9 cellular contexts compared by ENCODE assay signal in the genomic region with DNA sequence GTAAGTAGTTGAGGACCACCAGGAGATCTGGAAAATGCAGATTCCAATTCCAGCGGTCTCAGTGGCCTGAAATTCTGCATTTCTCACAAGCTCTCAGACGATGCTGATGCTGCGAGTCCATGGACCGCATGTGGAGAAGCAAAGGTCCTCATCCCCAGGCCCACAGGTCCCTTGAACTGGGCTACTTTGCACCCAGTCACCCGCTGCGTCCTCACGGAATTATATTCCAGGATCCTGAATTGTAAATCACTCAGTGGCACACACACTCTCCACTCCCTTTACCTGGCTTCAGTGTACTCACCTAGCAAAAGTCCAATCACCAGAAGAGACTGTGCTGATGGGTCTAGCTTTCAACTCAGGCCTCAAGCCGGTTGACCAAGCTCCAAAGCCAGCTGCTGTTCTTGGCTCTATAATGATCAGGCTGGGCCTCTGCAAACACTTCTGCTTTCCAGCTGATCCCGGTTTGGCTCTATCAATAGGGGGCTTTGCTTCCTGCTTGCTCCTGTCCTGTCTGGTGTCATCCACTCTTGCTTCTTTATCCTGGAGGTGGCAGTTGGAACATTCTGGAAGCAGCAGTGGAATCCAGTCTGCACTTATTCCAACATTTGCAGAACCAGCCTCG. TPM values are rescaled to one million over a fixed set of nuclear protein-coding genes. Genes with fewer than 3 reads are reported as not detected.
DNase-seq lines count a peak whose midpoint lies in the region; ATAC-seq and TF ChIP-seq lines count a peak whose summit lies in the region.
"Had no signal": no experiment of that assay in that cellular context is flagged by ENCODE, and none has a peak within 500 bp of the region (broad histone marks: within the 10 kb centered on the region; RNA-seq: fewer than 3 reads in every experiment).

No MANE protein-coding gene starts in this region.

- peak overlapping the region; percentile 34 for H3K4me3 ChIP-seq in Caco-2 (ENCODE audit: low read depth, low read length)
- peak overlapping the region; percentile 40 for H3K4me3 ChIP-seq in NT2/D1 (ENCODE audit: insufficient read length, low read depth)
- peak overlapping the region; percentile 99 for H3K4me3 ChIP-seq in effector memory CD4-positive, alpha-beta T cell (ENCODE audit: insufficient read depth, low read depth, low read length, poor library complexity, severe bottlenecking)
- H3K4me3 ChIP-seq in neutrophil (ENCODE audit: low read depth in 1 of 2, low read length in 1 of 2): peak overlapping the region; percentile 73 to 74
- H3K4me3 ChIP-seq in lower leg skin (ENCODE audit: low read depth, poor library complexity, severe bottlenecking): no peak overlapping the region

- H3K27me3 ChIP-seq in Caco-2 (replicated peaks; ENCODE audit: control insufficient read depth, insufficient read depth, low read length): no peaks in the 10 kb centered on the region
- H3K27me3 ChIP-seq in NT2/D1 (ENCODE audit: insufficient read depth, insufficient read length): no peaks in the 10 kb centered on the region
- no peaks in the 10 kb centered on the region for H3K27me3 ChIP-seq in effector memory CD4-positive, alpha-beta T cell (replicated peaks; ENCODE audit: control insufficient read depth, insufficient read depth, low read length, poor library complexity, severe bottlenecking)
- H3K27me3 ChIP-seq in neutrophil: peaks cover 43% of the 10 kb centered on the region

- peaks cover 44% of the 10 kb centered on the region for H3K36me3 Mint-ChIP-seq in Caco-2 (ENCODE audit: insufficient read depth, unreplicated experiment)

- DNase-seq in Caco-2 (no peak), NT2/D1 (ENCODE audit: low read depth, low spot score) (no peak), NCI-H1048 (lab: John Stamatoyannopoulos, UW) (no peak), NCI-H526 (lab: John Stamatoyannopoulos, UW) (no peak), lower leg skin (ENCODE audit: low spot score in 2 of 2) (no peak)
- DNase-seq in effector memory CD4-positive, alpha-beta T cell: no peak

- POLR2A ChIA-PET in Caco-2 (lab: Charles Lee): no interaction called here

- 72 to 74% methylated on average over 10 of the region's 10 CpGs for WGBS in lower leg skin, 2 donors

- TF ChIP-seq POLR2A in lower leg skin (IDR thresholded peaks at IDR 0.05): no peak

- H3K27me3 Mint-ChIP-seq in Caco-2 (ENCODE audit: insufficient read depth, unreplicated experiment): no peaks in the 10 kb centered on the region

- peak overlapping the region; percentile 95 for H3K27ac Mint-ChIP-seq in Caco-2 (ENCODE audit: unreplicated experiment)

- BruUV-seq in Caco-2 (replicated peaks; lab: Mats Ljungman, UMichigan): no TSS peak

- ATAC-seq in GM19324 (IDR thresholded peaks at IDR 0.05; ENCODE audit: low FRiP score, unreplicated experiment): no peak

- TF ChIP-seq CTCF in Caco-2 (IDR thresholded peaks at IDR 0.05; ENCODE audit: insufficient read depth in 1 of 2, low read depth in 1 of 2, low read length in 1 of 2, severe bottlenecking in 1 of 2, unreplicated experiment in 1 of 2): no peak
- TF ChIP-seq CTCF in neutrophil (IDR thresholded peaks at IDR 0.05): no peak
- TF ChIP-seq CTCF in lower leg skin (IDR thresholded peaks at IDR 0.05): no peak

- H3K36me3 ChIP-seq in Caco-2 (ENCODE audit: control insufficient read depth, insufficient read depth, low read length): no peaks in the 10 kb centered on the region; the same call in 1 of the 2 replicates
- H3K36me3 ChIP-seq in NT2/D1 (ENCODE audit: insufficient read depth, insufficient read length, low read length): peaks cover 20% of the 10 kb centered on the region
- peaks cover 11% of the 10 kb centered on the region for H3K36me3 ChIP-seq in effector memory CD4-positive, alpha-beta T cell (ENCODE audit: control insufficient read depth, insufficient read depth, low read length)
- H3K36me3 ChIP-seq in neutrophil: no peaks in the 10 kb centered on the region

- intact Hi-C loops in Caco-2 (cut with micrococcal nuclease; ENCODE audit: unreplicated experiment) (no loop called here), lower leg skin (cut with DNase I; ENCODE audit: low total_unique reads) (no loop called here)

- no peaks in the 10 kb centered on the region for H3K9me3 Mint-ChIP-seq in Caco-2 (ENCODE audit: unreplicated experiment)

- peak overlapping the region; percentile 79 for H3K9ac ChIP-seq in NT2/D1 (ENCODE audit: insufficient read length, low read depth)

- H3K4me1 Mint-ChIP-seq in Caco-2 (ENCODE audit: low read depth, unreplicated experiment): peaks cover 18% of the 10 kb centered on the region

- H3K27ac ChIP-seq in effector memory CD4-positive, alpha-beta T cell (ENCODE audit: insufficient read depth, low read length, poor library complexity, severe bottlenecking): peak overlapping the region; percentile 82
- peak overlapping the region; percentile 57 for H3K27ac ChIP-seq in neutrophil

- CTCF ChIA-PET in Caco-2 (lab: Charles Lee): interaction anchor here (0.6 kb wide), 1 partner anchor 43 kb away, joined by 3 read pairs; no protein-coding TSS in a partner anchor

- H3K4me1 ChIP-seq in Caco-2 (peaks cover 14% of the 10 kb centered on the region), NT2/D1 (ENCODE audit: insufficient read depth, insufficient read length) (no peaks in the 10 kb centered on the region), neutrophil (ENCODE audit: control insufficient read depth in 1 of 2, insufficient read depth in 1 of 2, low read depth in 1 of 2, low read length in 1 of 2) (peaks cover 18 to 31% of the 10 kb centered on the region in 2 experiments)
- H3K4me1 ChIP-seq in effector memory CD4-positive, alpha-beta T cell (ENCODE audit: control insufficient read depth, insufficient read depth, low read length, poor library complexity, severe bottlenecking): peaks cover 27% of the 10 kb centered on the region

- H3K4me3 Mint-ChIP-seq in Caco-2 (ENCODE audit: unreplicated experiment): peak overlapping the region; percentile 83

- H3K9me3 ChIP-seq in Caco-2 (no peaks in the 10 kb centered on the region), NT2/D1 (ENCODE audit: insufficient read depth, low read length) (no peaks in the 10 kb centered on the region), neutrophil (no peaks in the 10 kb centered on the region)
- H3K9me3 ChIP-seq in effector memory CD4-positive, alpha-beta T cell (ENCODE audit: control insufficient read depth, low read length): no peaks in the 10 kb centered on the region

RNA-seq across cellular contexts. Expression of gene RPL22, which starts 0.9 kb away (rescaled TPM):
- total RNA-seq in Caco-2 (2022): 406 and 418 TPM in 2 replicates
- total RNA-seq in lower leg skin: 100 to 1,000 TPM; 122 to 216 (median 179) TPM

RNA-seq across cellular contexts. Expression of gene RNF207, which starts 5.6 kb away (rescaled TPM):
- total RNA-seq in Caco-2 (2022) (26.1 and 27.4 TPM in 2 replicates), lower leg skin (10 to 100 TPM in 1 of 4 donors, 1 to 10 TPM in 3; 5.0 to 10.4 (median 7.7) TPM)

RNA-seq across cellular contexts. Expression of gene CHD5, which starts 20.2 kb away (rescaled TPM):
- total RNA-seq in Caco-2 (2022) (0.39 and 0.44 TPM in 2 replicates), lower leg skin (under 1 TPM in 3 of 4 donors, not detected in 1; 0.04 to 0.27 (median 0.13) TPM)

RNA-seq across cellular contexts. Expression of gene ICMT, which starts 35.5 kb away (rescaled TPM):
- total RNA-seq in Caco-2 (2022) (73.6 and 77.6 TPM in 2 replicates), lower leg skin (10 to 100 TPM; 37.7 to 73.9 (median 57.3) TPM)

RNA-seq across cellular contexts. Expression of gene HES3, which starts 43.7 kb away (rescaled TPM):
- total RNA-seq in Caco-2 (2022): not detected in 2 replicates
- not detected for total RNA-seq in lower leg skin
- total RNA-seq: mesenteric fat pad had no signal
